8 cellular contexts compared by ENCODE assay signal in genomic region chr20:56630086-56630493, GRCh38. TPM values are rescaled to one million over a fixed set of nuclear protein-coding genes. Genes with fewer than 3 reads are reported as not detected.
DNase-seq lines count a peak whose midpoint lies in the region; ATAC-seq and TF ChIP-seq lines count a peak whose summit lies in the region.

No MANE protein-coding gene starts in this region.

- H3K27me3 ChIP-seq in neuronal stem cell (ENCODE audit: control insufficient read depth in 3 of 3, insufficient read depth in 3 of 3, low read depth in 1 of 3, low read length in 3 of 3), result peaks cover 63 to 99% (median 89%) of the 10 kb centered on the region in 3 experiments

- H3K27ac ChIP-seq in RWPE1, result peak overlapping the region; percentile 70
- no peak overlapping the region for H3K27ac ChIP-seq in neuronal stem cell (replicated peaks; ENCODE audit: low read length)

- peak overlapping the region; percentile 72 for H3K9ac ChIP-seq in neuronal stem cell (ENCODE audit: low read depth, low read length, poor library complexity)

- TF ChIP-seq CTCF in RWPE1 (conservative IDR thresholded peaks at IDR 0.05; ENCODE audit: low read depth), result peak; percentile 97

- DNase-seq in stimulated activated CD4-positive, alpha-beta T cell treated with anti-CD3 and anti-CD28 coated beads, Interleukin-15, amount 100 ng/mL, for 24 hours, result peak; percentile 43
- no peak for DNase-seq in stimulated activated CD4-positive, alpha-beta T cell treated with anti-CD3 and anti-CD28 coated beads, Interleukin-4, amount 100 ng/mL, for 4 hours
- DNase-seq in RWPE1 (ENCODE audit: low spot score) (peak; percentile 97), neuronal stem cell (ENCODE audit: low spot score) (peak; percentile 76), GM19238 (ENCODE audit: insufficient read length, low spot score) (no peak)

- H3K23ac ChIP-seq in neuronal stem cell (ENCODE audit: low read depth, low read length, poor library complexity), result no peak overlapping the region

- ATAC-seq in esophagus mucosa (peak; percentile 87), GM21526 (IDR thresholded peaks at IDR 0.05; ENCODE audit: low FRiP score, unreplicated experiment) (no peak), HG03571 (IDR thresholded peaks at IDR 0.05; ENCODE audit: unreplicated experiment) (no peak)

- peaks cover 0 to 21% of the 10 kb centered on the region in 2 donors for H3K4me1 ChIP-seq in neuronal stem cell (ENCODE audit: control insufficient read depth in 2 of 2, insufficient read depth in 1 of 2, low read depth in 1 of 2, low read length in 2 of 2)

- H3K9me3 ChIP-seq in neuronal stem cell (replicated peaks in 1 of 2; ENCODE audit: control insufficient read depth in 2 of 2, insufficient read depth in 1 of 2, low read depth in 1 of 2, low read length in 2 of 2), result no peaks in the 10 kb centered on the region

- WGBS in neuronal stem cell (ENCODE audit: extremely low coverage in 2 of 2, insufficient read length in 2 of 2, insufficient replicate concordance in 1 of 2), 2 donors, result no CpG with 5 or more reads among the region's 38 CpGs

- no peak overlapping the region for H3K14ac ChIP-seq in neuronal stem cell (ENCODE audit: low read length)

- H2BK5ac ChIP-seq in neuronal stem cell (ENCODE audit: low read length), result no peak overlapping the region

- CTCF ChIA-PET in RWPE1 (lab: Yijun Ruan, JAX), result interaction anchor here (0.5 to 1.9 kb wide), 19 partner anchors 19 to 949 kb away, joined by 3 to 18 read pairs (median 4); no protein-coding TSS in a partner anchor

- H2BK120ac ChIP-seq in neuronal stem cell (ENCODE audit: low read depth, low read length), result no peak overlapping the region

- H2BK12ac ChIP-seq in neuronal stem cell (ENCODE audit: low read length), result peak overlapping the region; percentile 1

- no peak overlapping the region for H4K8ac ChIP-seq in neuronal stem cell (ENCODE audit: low read depth, low read length)

- no peak overlapping the region for H3K4ac ChIP-seq in neuronal stem cell (ENCODE audit: low read length)

- H3K79me1 ChIP-seq in neuronal stem cell (ENCODE audit: low read depth, low read length), result no peaks in the 10 kb centered on the region

- peak overlapping the region; percentile 1 for H2AK5ac ChIP-seq in neuronal stem cell (ENCODE audit: low read depth, low read length)

- POLR2A ChIA-PET in RWPE1 (lab: Yijun Ruan, JAX; ENCODE audit: low non-redundant PET), result no interaction called here

- H3K4me3 ChIP-seq in neuronal stem cell (ENCODE audit: low read length in 2 of 2), result peak overlapping the region in 1 of 2 donors; percentile 69

- peak overlapping the region; percentile 86 for H3K4me2 ChIP-seq in neuronal stem cell (ENCODE audit: insufficient read depth, low read length, poor library complexity, severe bottlenecking)

- H2BK15ac ChIP-seq in neuronal stem cell (ENCODE audit: low read length), result peak overlapping the region; percentile 75

- peak overlapping the region; percentile 53 for H2AFZ ChIP-seq in neuronal stem cell (ENCODE audit: low read length)

- no peak overlapping the region for H4K91ac ChIP-seq in neuronal stem cell (ENCODE audit: low read depth, low read length, poor library complexity)

- peak overlapping the region; percentile 78 for H3K18ac ChIP-seq in neuronal stem cell (ENCODE audit: low read length)

- no peaks in the 10 kb centered on the region for H3K36me3 ChIP-seq in neuronal stem cell (replicated peaks in 1 of 2; ENCODE audit: control insufficient read depth in 2 of 2, insufficient read depth in 2 of 2, low read length in 2 of 2)

RNA-seq across cellular contexts. Expression of gene TFAP2C, which starts 1.0 kb away (rescaled TPM):
- total RNA-seq in esophagus mucosa, result 30.8 TPM
- 0.07 TPM for polyA plus RNA-seq in neuronal stem cell (2013, experiment 1 of 2)
- 0.08 TPM for polyA plus RNA-seq in neuronal stem cell (2013, experiment 2 of 2)

Comparison
In these comparisons a context has a peak if more than half of its experiments do, and no peak if none do; other contexts are left out.
1. DNase-seq: peak in stimulated activated CD4-positive, alpha-beta T cell treated with anti-CD3 and anti-CD28 coated beads, Interleukin-15, amount 100 ng/mL, for 24 hours (single experiment), RWPE1 (single experiment) and neuronal stem cell (single experiment); none in stimulated activated CD4-positive, alpha-beta T cell treated with anti-CD3 and anti-CD28 coated beads, Interleukin-4, amount 100 ng/mL, for 4 hours (0 of 2) and GM19238 (single experiment).